In the genomic region with DNA sequence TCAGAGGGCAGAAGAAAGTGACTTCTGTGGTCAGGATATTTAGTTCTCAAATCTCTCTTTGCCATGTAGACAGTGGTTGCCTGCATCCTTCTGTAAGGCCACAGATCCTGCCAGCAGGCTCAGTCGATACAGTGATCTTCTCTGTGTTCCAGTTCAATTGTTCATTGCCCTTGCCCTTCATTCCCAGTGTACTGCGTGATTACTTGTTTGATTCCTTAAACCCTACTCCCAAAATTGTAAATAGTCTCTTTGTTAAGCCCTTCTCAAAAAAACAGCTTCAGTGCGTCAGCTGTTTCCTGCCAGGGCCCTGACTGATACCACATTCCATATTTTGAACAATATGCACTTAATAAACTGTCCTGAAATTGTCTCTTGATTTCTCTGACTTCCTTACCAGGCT, we compare ENCODE assay signal across 13 cellular contexts. TPM values are rescaled to one million over a fixed set of nuclear protein-coding genes. Genes with fewer than 3 reads are reported as not detected.
DNase-seq lines count a peak whose midpoint lies in the region; TF ChIP-seq lines count a peak whose summit lies in the region.
"Had no signal": no experiment of that assay in that cellular context is flagged by ENCODE, and none has a peak within 500 bp of the region (broad histone marks: within the 10 kb centered on the region; RNA-seq: fewer than 3 reads in every experiment).

No MANE protein-coding gene starts in this region.

- no peaks in the 10 kb centered on the region for H3K27me3 Mint-ChIP-seq in HFFc6 (ENCODE audit: insufficient read depth)
- H3K27me3 Mint-ChIP-seq in activated CD4-positive, alpha-beta memory T cell treated with anti-CD3 and anti-CD28 coated beads for 36 hours: no peaks in the 10 kb centered on the region
- H3K27me3 Mint-ChIP-seq: CD4-positive, alpha-beta memory T cell; IgD-negative memory B cell had no signal

- CTCF ChIA-PET in activated CD4-positive, alpha-beta memory T cell treated with anti-CD3 and anti-CD28 coated beads for 36 hours (lab: Charles Lee): no interaction called here

- H3K27ac Mint-ChIP-seq in HFFc6: peak overlapping the region; percentile 3; the same call in 1 of the 2 replicates
- H3K27ac Mint-ChIP-seq in activated CD4-positive, alpha-beta memory T cell treated with anti-CD3 and anti-CD28 coated beads for 36 hours: no peak overlapping the region
- H3K27ac Mint-ChIP-seq: CD4-positive, alpha-beta memory T cell; IgD-negative memory B cell had no signal

- TF ChIP-seq CTCF in HFFc6 (IDR thresholded peaks at IDR 0.05) (no peak), retinal pigment epithelial cell (conservative IDR thresholded peaks at IDR 0.05; ENCODE audit: low read depth, low read length) (no peak)

- no peaks in the 10 kb centered on the region for H3K9me3 Mint-ChIP-seq in HFFc6
- H3K9me3 Mint-ChIP-seq in activated CD4-positive, alpha-beta memory T cell treated with anti-CD3 and anti-CD28 coated beads for 36 hours: no peaks in the 10 kb centered on the region

- in situ Hi-C loops in SK-MEL-5 (cut with HindIII; ENCODE audit: low pct_unique_long_range_greater_than_20kb, low sequenced_read_pairs): no loop called here

- POLR2A ChIA-PET in activated CD4-positive, alpha-beta memory T cell treated with anti-CD3 and anti-CD28 coated beads for 36 hours (lab: Charles Lee): no interaction called here

- no peak overlapping the region for H3K4me3 ChIP-seq in retinal pigment epithelial cell (ENCODE audit: low read length)

- H3K4me3 Mint-ChIP-seq in HFFc6: no peak overlapping the region
- no peak overlapping the region for H3K4me3 Mint-ChIP-seq in activated CD4-positive, alpha-beta memory T cell treated with anti-CD3 and anti-CD28 coated beads for 36 hours
- H3K4me3 Mint-ChIP-seq: CD4-positive, alpha-beta memory T cell; IgD-negative memory B cell had no signal

- intact Hi-C loops in activated CD4-positive, alpha-beta memory T cell treated with anti-CD3 and anti-CD28 coated beads for 36 hours (cut with micrococcal nuclease): no loop called here

- no peaks in the 10 kb centered on the region for H3K36me3 Mint-ChIP-seq in HFFc6 (ENCODE audit: low read depth)
- H3K36me3 Mint-ChIP-seq in activated CD4-positive, alpha-beta memory T cell treated with anti-CD3 and anti-CD28 coated beads for 36 hours: no peaks in the 10 kb centered on the region
- H3K36me3 Mint-ChIP-seq: CD4-positive, alpha-beta memory T cell; IgD-negative memory B cell had no signal

- peak; percentile 6 for DNase-seq in HFFc6
- peak; percentile 99 for DNase-seq in SK-MEL-5 (ENCODE audit: low read depth, low spot score)
- peak; percentile 100 for DNase-seq in foreskin melanocyte
- DNase-seq in retinal pigment epithelial cell (ENCODE audit: low read depth): peak; percentile 43
- DNase-seq in SKM-1 (lab: John Stamatoyannopoulos, UW; ENCODE audit: unreplicated experiment): no peak
- DNase-seq in activated CD4-positive, alpha-beta memory T cell treated with anti-CD3 and anti-CD28 coated beads for 36 hours: no peak
- no peak for DNase-seq in DMS79 treated with DMSO at 0.1 percent for 48 hours (lab: John Stamatoyannopoulos, UW)
- DNase-seq: BE2C; CD4-positive, alpha-beta memory T cell; COR-L47; GF-D8 had no signal

- H3K4me1 Mint-ChIP-seq in HFFc6 (ENCODE audit: low read depth): peaks cover 10% of the 10 kb centered on the region
- H3K4me1 Mint-ChIP-seq in activated CD4-positive, alpha-beta memory T cell treated with anti-CD3 and anti-CD28 coated beads for 36 hours (ENCODE audit: low read depth): no peaks in the 10 kb centered on the region
- H3K4me1 Mint-ChIP-seq: CD4-positive, alpha-beta memory T cell; IgD-negative memory B cell had no signal

RNA-seq across cellular contexts. Expression of gene TYR, which starts 9.3 kb away (rescaled TPM):
- total RNA-seq in HFFc6 (2021; fragmentation: NEBNext Ultra II Directional; extraction: Animal tissue kit (Norgen Biotek cat#: 25700)): not detected
- total RNA-seq in SK-MEL-5 (2014; rRNA removed; shearing (Covaris generic)): 1,340 and 1,434 TPM in 2 replicates
- 702 and 779 TPM in 2 replicates for polyA plus RNA-seq in SK-MEL-5 (2015; cell fraction: cytosol; rRNA removed)
- polyA plus RNA-seq in SK-MEL-5 (2015; cell fraction: nucleus; rRNA removed): 505 and 510 TPM in 2 replicates
- total RNA-seq in activated CD4-positive, alpha-beta memory T cell treated with anti-CD3 and anti-CD28 coated beads for 36 hours: not detected
- total RNA-seq: CD4-positive, alpha-beta memory T cell; H4 had no signal
- polyA plus RNA-seq: CD4-positive, alpha-beta memory T cell; IgD-negative memory B cell had no signal

Comparison
In these comparisons a context has a peak if more than half of its experiments do, and no peak if none do; other contexts are left out.
1. DNase-seq: peak in HFFc6 (single experiment), SK-MEL-5 (single experiment), foreskin melanocyte (single experiment) and retinal pigment epithelial cell (single experiment); none in SKM-1 (single experiment), activated CD4-positive, alpha-beta memory T cell treated with anti-CD3 and anti-CD28 coated beads for 36 hours (single experiment) and DMS79 treated with DMSO at 0.1 percent for 48 hours (single experiment).
2. RNA of gene TYR, which starts 9.3 kb away (total RNA-seq): 1,340 to 1,434 TPM in SK-MEL-5; not detected in HFFc6 and not detected in activated CD4-positive, alpha-beta memory T cell treated with anti-CD3 and anti-CD28 coated beads for 36 hours; every median in the first group is over 1,000 times any median in the second.